ENCODE assay signal across 14 cellular contexts in the genomic region with DNA sequence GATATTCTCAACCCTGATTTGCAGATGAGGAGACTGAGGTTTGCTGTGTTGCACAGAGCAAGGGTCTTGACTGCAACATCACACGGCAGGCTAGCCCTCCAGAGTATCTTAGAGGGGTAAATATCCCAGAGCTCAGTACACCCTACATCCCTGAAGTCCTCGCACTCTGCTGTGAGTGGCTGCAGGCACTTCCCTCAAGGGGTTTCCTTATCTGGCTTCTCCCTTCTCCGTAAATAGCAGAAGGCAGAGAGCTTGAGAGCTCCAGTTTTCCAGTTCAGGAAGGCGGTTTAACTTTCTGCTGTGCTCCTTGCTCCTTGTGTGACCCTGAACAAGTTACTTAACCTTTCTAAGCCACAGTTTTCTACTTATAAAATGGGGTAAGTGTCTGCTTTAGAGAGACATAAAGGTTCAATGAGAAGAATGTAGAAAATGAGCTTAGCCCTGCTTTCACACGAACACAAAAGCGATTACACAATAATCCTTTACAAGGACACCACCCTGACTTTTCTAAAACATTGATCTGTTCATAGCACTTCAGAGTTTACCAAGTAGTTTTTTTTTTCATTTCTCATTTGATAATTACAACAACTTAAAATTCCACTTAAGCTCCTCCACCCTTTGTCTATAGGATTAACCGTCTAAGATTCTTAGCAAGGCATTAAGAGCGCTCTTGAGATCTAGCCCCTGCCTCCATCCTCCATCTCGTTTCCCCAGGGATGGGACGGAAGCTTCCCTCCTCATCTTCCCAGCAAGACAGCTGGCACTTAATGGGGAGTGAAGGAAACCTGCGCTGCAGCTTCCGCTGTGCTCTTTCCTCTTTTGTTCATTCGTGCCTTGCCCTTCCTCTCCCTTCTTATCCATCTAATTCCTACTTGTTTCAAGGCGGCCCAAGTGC.
DNase-seq lines count a peak whose midpoint lies in the region; ATAC-seq and TF ChIP-seq lines count a peak whose summit lies in the region.
"Had no signal": no experiment of that assay in that cellular context is flagged by ENCODE, and none has a peak within 500 bp of the region (broad histone marks: within the 10 kb centered on the region; RNA-seq: fewer than 3 reads in every experiment).

No MANE protein-coding gene starts in this region.

- peak overlapping the region; percentile 55 for H3K27ac ChIP-seq in hepatocyte

- H3K9me3 ChIP-seq in adipocyte (ENCODE audit: control insufficient read depth, low read length) = no peaks in the 10 kb centered on the region
- no peaks in the 10 kb centered on the region for H3K9me3 ChIP-seq in hepatocyte (ENCODE audit: low read depth)

- 40% methylated on average over 14 of the region's 14 CpGs for WGBS in hepatocyte (ENCODE audit: low lambda C conversion rate, missing lambda C conversion rate)

- peaks cover 11% of the 10 kb centered on the region for H3K4me1 ChIP-seq in adipocyte (ENCODE audit: control insufficient read depth, insufficient read depth, low read length)
- peaks cover 33% of the 10 kb centered on the region for H3K4me1 ChIP-seq in hepatocyte (ENCODE audit: insufficient read depth)

- H3K4me2 ChIP-seq in hepatocyte = peak overlapping the region; percentile 68

- intact Hi-C loops in sciatic nerve (cut with DNase I) = no loop called here

- ATAC-seq in sciatic nerve (peak; percentile 48), GM21390 (IDR thresholded peaks at IDR 0.05; ENCODE audit: unreplicated experiment) (no peak)
- ATAC-seq: effector memory CD8-positive, alpha-beta T cell; natural killer cell treated with Interleukin-12 subunit alpha and Interleukin-12 subunit beta and Interleukin-15 and Interleukin-18, amount 100 ng/mL, for 72 hours had no signal

- no peak for TF ChIP-seq CTCF in hepatocyte (IDR thresholded peaks at IDR 0.05; ENCODE audit: poor library complexity)

- no peaks in the 10 kb centered on the region for H3K9me2 ChIP-seq in hepatocyte (replicated peaks; ENCODE audit: insufficient read depth)

- no peak overlapping the region for H3K9ac ChIP-seq in adipocyte (ENCODE audit: low read length)

- H2AFZ ChIP-seq in hepatocyte = peak overlapping the region; percentile 7

- H3K4me3 ChIP-seq in adipocyte (ENCODE audit: low read length) = no peak overlapping the region
- H3K4me3 ChIP-seq in hepatocyte = no peak overlapping the region

- DNase-seq in NCI-H2171 treated with DMSO at 0.1 percent for 48 hours (lab: John Stamatoyannopoulos, UW) (peak; percentile 11), NCI-H2171 (lab: John Stamatoyannopoulos, UW) (no peak), adipocyte (ENCODE audit: low read depth) (peak; percentile 38), hepatocyte (ENCODE audit: low spot score) (no peak), sciatic nerve (ENCODE audit: low spot score) (no peak), H4 (ENCODE audit: low spot score) (no peak)
- DNase-seq in stimulated activated naive CD4-positive, alpha-beta T cell treated with Interleukin-2 at 50 U/mL for 16 hours (lab: John Stamatoyannopoulos, UW) = no peak
- DNase-seq: activated gamma-delta T cell; CD8-positive, alpha-beta memory T cell; effector memory CD8-positive, alpha-beta T cell; NCI-H1048; SHP77 had no signal

- H3K27me3 ChIP-seq in adipocyte (replicated peaks; ENCODE audit: control insufficient read depth, insufficient read depth, low read length) (no peaks in the 10 kb centered on the region), hepatocyte (no peaks in the 10 kb centered on the region)

- no peaks in the 10 kb centered on the region for H4K20me1 ChIP-seq in hepatocyte (ENCODE audit: insufficient read depth, poor library complexity, severe bottlenecking)

- H3K79me2 ChIP-seq in hepatocyte = no peaks in the 10 kb centered on the region

- H3K36me3 ChIP-seq in adipocyte (ENCODE audit: control insufficient read depth, insufficient read depth, low read length, severe bottlenecking) = peaks cover 7% of the 10 kb centered on the region
- no peaks in the 10 kb centered on the region for H3K36me3 ChIP-seq in hepatocyte (replicated peaks; ENCODE audit: insufficient read depth, low read depth)

Comparison
In these comparisons a context has a peak if more than half of its experiments do, and no peak if none do; other contexts are left out.
1. DNase-seq: peak in NCI-H2171 treated with DMSO at 0.1 percent for 48 hours (single experiment) and adipocyte (single experiment); none in NCI-H2171 (single experiment), hepatocyte (single experiment), sciatic nerve (single experiment), H4 (single experiment) and stimulated activated naive CD4-positive, alpha-beta T cell treated with Interleukin-2 at 50 U/mL for 16 hours (single experiment).